In genomic region chr7:54773472-54774399, GRCh38 we compare ENCODE assay signal across 9 cellular contexts. TPM values are rescaled to one million over a fixed set of nuclear protein-coding genes. Genes with fewer than 3 reads are reported as not detected.
DNase-seq lines count a peak whose midpoint lies in the region; ATAC-seq, FAIRE-seq and TF ChIP-seq lines count a peak whose summit lies in the region.
"Had no signal": no experiment of that assay in that cellular context is flagged by ENCODE, and none has a peak within 500 bp of the region (broad histone marks: within the 10 kb centered on the region; RNA-seq: fewer than 3 reads in every experiment).

No MANE protein-coding gene starts in this region.

- H3K9me3 Mint-ChIP-seq in GM23338: peaks cover 29% of the 10 kb centered on the region
- H3K9me3 Mint-ChIP-seq in activated naive CD4-positive, alpha-beta T cell treated with anti-CD3 and anti-CD28 coated beads for 36 hours: peaks cover 14% of the 10 kb centered on the region

- no peak for TF ChIP-seq POLR2A in tibial nerve (IDR thresholded peaks at IDR 0.05)

- TF ChIP-seq CTCF in GM23338 (conservative IDR thresholded peaks at IDR 0.05; ENCODE audit: low read depth in 2 of 2) (peak; percentile 87 to 96), Loucy (conservative IDR thresholded peaks at IDR 0.05; ENCODE audit: low read length) (peak; percentile 81), pancreas (IDR thresholded peaks at IDR 0.05) (peak; percentile 67 to 85 (median 74)), tibial nerve (IDR thresholded peaks at IDR 0.05) (peak; percentile 51 to 87 (median 71))

- no peaks in the 10 kb centered on the region; the same call in 1 of the 2 replicates for H3K27me3 ChIP-seq in GM23338 (ENCODE audit: insufficient read depth)
- no peaks in the 10 kb centered on the region for H3K27me3 ChIP-seq in Loucy (ENCODE audit: insufficient read depth, low read length, poor library complexity, severe bottlenecking)
- no peaks in the 10 kb centered on the region for H3K27me3 ChIP-seq in pancreas
- peaks cover 0 to 28% of the 10 kb centered on the region in 2 donors for H3K27me3 ChIP-seq in tibial nerve

- H3K4me3 Mint-ChIP-seq in GM23338: peak overlapping the region; percentile 25; the same call in 1 of the 3 replicates
- H3K4me3 Mint-ChIP-seq in activated naive CD4-positive, alpha-beta T cell treated with anti-CD3 and anti-CD28 coated beads for 36 hours: peak overlapping the region; percentile 63

- H3K4me1 Mint-ChIP-seq in GM23338: peaks cover 5% of the 10 kb centered on the region
- H3K4me1 Mint-ChIP-seq in activated naive CD4-positive, alpha-beta T cell treated with anti-CD3 and anti-CD28 coated beads for 36 hours (ENCODE audit: low read depth): peaks cover 3% of the 10 kb centered on the region

- H3K27ac ChIP-seq in GM23338 (ENCODE audit: low read depth): no peak overlapping the region
- H3K27ac ChIP-seq in pancreas: peak overlapping the region in 2 of 4 donors; percentile 39 to 53
- peak overlapping the region in 1 of 4 donors; percentile 49 for H3K27ac ChIP-seq in tibial nerve
- H3K27ac ChIP-seq: neutrophil had no signal

- ATAC-seq in GM23338: peak; percentile 98
- ATAC-seq in pancreas: peak; percentile 98 to 100 (median 100)

- CTCF ChIA-PET in activated naive CD4-positive, alpha-beta T cell treated with anti-CD3 and anti-CD28 coated beads for 36 hours (lab: Charles Lee): interaction anchor here (0.6 to 3.6 kb wide), 23 partner anchors 9 to 1238 kb away, joined by 3 to 59 read pairs (median 3); partner anchors contain the start of gene SEC61G

- no peak for TF ChIP-seq EP300 in tibial nerve (IDR thresholded peaks at IDR 0.05)

- H3K36me3 ChIP-seq in GM23338 (ENCODE audit: insufficient read depth): 0 out of 2 replicates have a peak, but pooled peaks cover 5% of the 10 kb centered on the region
- no peaks in the 10 kb centered on the region for H3K36me3 ChIP-seq in Loucy (ENCODE audit: insufficient read depth, low read length)
- no peaks in the 10 kb centered on the region for H3K36me3 ChIP-seq in pancreas
- no peaks in the 10 kb centered on the region for H3K36me3 ChIP-seq in tibial nerve
- H3K36me3 ChIP-seq: neutrophil had no signal

- H3K9me3 ChIP-seq in Loucy (ENCODE audit: insufficient read depth, low read depth, low read length) (0 out of 2 replicates have a peak, but pooled peaks cover 2% of the 10 kb centered on the region), pancreas (no peaks in the 10 kb centered on the region), tibial nerve (no peaks in the 10 kb centered on the region)
- H3K9me3 ChIP-seq: neutrophil had no signal

- intact Hi-C loops in activated naive CD4-positive, alpha-beta T cell treated with anti-CD3 and anti-CD28 coated beads for 36 hours (cut with micrococcal nuclease): loop anchor here (1.0 kb wide), 5 partner anchors 15 to 642 kb away; no protein-coding TSS in a partner anchor
- intact Hi-C loops in pancreas (cut with DNase I): loop anchor here in 1 of 3 donors (10.0 kb wide), 1 partner anchor 501 kb away; no protein-coding TSS in a partner anchor

- peak; percentile 88 for DNase-seq in DMS79 treated with DMSO at 0.1 percent for 48 hours (lab: John Stamatoyannopoulos, UW)
- DNase-seq in GM23338 (ENCODE audit: low spot score): peak; percentile 94
- DNase-seq in SHP77 (lab: John Stamatoyannopoulos, UW): peak; percentile 86 to 94
- DNase-seq in activated naive CD4-positive, alpha-beta T cell treated with anti-CD3 and anti-CD28 coated beads for 36 hours: peak; percentile 86
- DNase-seq in globus pallidus (ENCODE audit: low spot score): peak; percentile 73
- DNase-seq in pancreas: peak; percentile 77 to 91 (median 86)
- DNase-seq in tibial nerve (ENCODE audit: low spot score in 2 of 2): peak; percentile 72 to 85

- H3K27me3 Mint-ChIP-seq in GM23338 (ENCODE audit: insufficient read depth, low read depth, poor library complexity): peaks cover 6% of the 10 kb centered on the region
- H3K27me3 Mint-ChIP-seq in activated naive CD4-positive, alpha-beta T cell treated with anti-CD3 and anti-CD28 coated beads for 36 hours (ENCODE audit: low read depth): peaks cover 17% of the 10 kb centered on the region

- H3K9me2 ChIP-seq in GM23338 (ENCODE audit: insufficient read depth): no peaks in the 10 kb centered on the region
- no peaks in the 10 kb centered on the region for H3K9me2 ChIP-seq in Loucy (replicated peaks; ENCODE audit: low read depth, low read length)

- H3K4me1 ChIP-seq in GM23338 (ENCODE audit: insufficient read depth) (no peaks in the 10 kb centered on the region), Loucy (ENCODE audit: insufficient read depth, low read length, poor library complexity, severe bottlenecking) (peaks cover 2% of the 10 kb centered on the region), pancreas (peaks cover 0 to 9% (median 0%) of the 10 kb centered on the region in 3 donors), tibial nerve (peaks cover 0 to 5% (median 0%) of the 10 kb centered on the region in 4 donors)

- H3F3A ChIP-seq in GM23338 (replicated peaks; ENCODE audit: low read depth): no peaks in the 10 kb centered on the region
- no peaks in the 10 kb centered on the region for H3F3A ChIP-seq in Loucy (ENCODE audit: low read depth)

- no peak overlapping the region for H3K4me3 ChIP-seq in GM23338
- peak overlapping the region; percentile 69 for H3K4me3 ChIP-seq in Loucy (ENCODE audit: low read length, poor library complexity, severe bottlenecking)
- H3K4me3 ChIP-seq in pancreas: peak overlapping the region in 3 of 4 donors; percentile 11 to 33 (median 31)
- H3K4me3 ChIP-seq in tibial nerve: peak overlapping the region in 2 of 4 donors; percentile 24 to 39

- 12 to 13% methylated on average over 18 of the region's 18 CpGs for WGBS in pancreas, 2 donors
- WGBS in tibial nerve, 2 donors: 21 to 24% methylated on average over 18 of the region's 18 CpGs

- no peaks in the 10 kb centered on the region for H3K79me2 ChIP-seq in GM23338 (replicated peaks; ENCODE audit: insufficient read depth)
- H3K79me2 ChIP-seq in Loucy (ENCODE audit: insufficient read depth, low read length): no peaks in the 10 kb centered on the region

- no peak overlapping the region for H3K27ac Mint-ChIP-seq in GM23338
- peak overlapping the region; percentile 22 for H3K27ac Mint-ChIP-seq in activated naive CD4-positive, alpha-beta T cell treated with anti-CD3 and anti-CD28 coated beads for 36 hours

- H2AFZ ChIP-seq in GM23338 (peak overlapping the region; percentile 4; the same call in 1 of the 2 replicates), Loucy (ENCODE audit: low read length) (peak overlapping the region; percentile 97)

- no peak for FAIRE-seq in pancreas (lab: Jason Lieb, UNC)

- H3K4me2 ChIP-seq in GM23338 (peak overlapping the region; percentile 44), Loucy (ENCODE audit: low read depth, low read length, poor library complexity, severe bottlenecking) (peak overlapping the region; percentile 62)

- H4K20me1 ChIP-seq in GM23338 (replicated peaks; ENCODE audit: insufficient read depth): no peaks in the 10 kb centered on the region
- H4K20me1 ChIP-seq in Loucy (ENCODE audit: insufficient read depth, low read length, poor library complexity, severe bottlenecking): no peaks in the 10 kb centered on the region

- H3K36me3 Mint-ChIP-seq in GM23338 (ENCODE audit: low read depth): peaks cover 26% of the 10 kb centered on the region
- no peaks in the 10 kb centered on the region for H3K36me3 Mint-ChIP-seq in activated naive CD4-positive, alpha-beta T cell treated with anti-CD3 and anti-CD28 coated beads for 36 hours (ENCODE audit: low read depth)

- H3K9ac ChIP-seq in Loucy (ENCODE audit: low read depth, low read length, poor library complexity, severe bottlenecking): peak overlapping the region; percentile 39

TF ChIP-seq in GM23338, 12 proteins besides CTCF, POLR2A, EP300 and RAD21 (continues in another document):
- TF ChIP-seq NANOG (IDR thresholded peaks at IDR 0.05; ENCODE audit: borderline replicate concordance) (no peak), CREB1 (CRISPR knock-in tag; IDR thresholded peaks at IDR 0.05; ENCODE audit: low read depth) (no peak)

RNA-seq across cellular contexts. Expression of gene SEC61G, which starts 14.7 kb away (rescaled TPM):
- total RNA-seq in GM23338 (2014; rRNA removed; shearing (Covaris generic)): 350 and 503 TPM in 2 replicates
- polyA plus RNA-seq in GM23338 (2016; fragmentation: Nextera tagmentation; extraction: Ambion mirVana) (483 and 497 TPM in 2 replicates), pancreas (100 to 1,000 TPM; 128 to 275 TPM)
- 100 to 1,000 TPM; 121 to 126 TPM for total RNA-seq in activated naive CD4-positive, alpha-beta T cell treated with anti-CD3 and anti-CD28 coated beads for 36 hours
- total RNA-seq in pancreas (100 to 1,000 TPM in 2 of 6 donors, 10 to 100 TPM in 4; 61.9 to 108 (median 73.9) TPM), tibial nerve (100 to 1,000 TPM in 3 of 4 donors, 10 to 100 TPM in 1; 61.4 to 181 (median 137) TPM)
